ENCODE assay signal across 1 cellular context in the genomic region with DNA sequence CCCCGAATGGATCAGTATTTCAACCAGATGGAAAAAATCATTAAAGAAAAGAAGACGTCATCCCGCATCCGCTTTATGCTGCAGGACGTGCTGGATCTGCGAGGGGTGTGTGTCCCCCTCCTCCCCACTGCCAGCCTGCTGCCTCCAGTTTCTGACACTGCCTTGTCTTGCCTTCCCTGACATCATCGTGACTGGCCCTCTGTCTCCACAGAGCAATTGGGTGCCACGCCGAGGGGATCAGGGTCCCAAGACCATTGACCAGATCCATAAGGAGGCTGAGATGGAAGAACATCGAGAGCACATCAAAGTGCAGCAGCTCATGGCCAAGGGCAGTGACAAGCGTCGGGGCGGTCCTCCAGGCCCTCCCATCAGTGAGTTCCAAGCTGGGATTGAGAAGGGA.
TF ChIP-seq lines count a peak whose summit lies in the region.

No MANE protein-coding gene starts in this region.

TF ChIP-seq in HepG2, 621 proteins besides CTCF, POLR2A, EP300 and RAD21:
- TF ChIP-seq ZBTB8A (CRISPR knock-in tag; IDR thresholded peaks at IDR 0.05; ENCODE audit: borderline replicate concordance, low read depth) (no peak), AGO2 (optimal IDR thresholded peaks at IDR 0.05; ENCODE audit: low read depth, low read length) (peak; percentile 32)
